Comparison of ENCODE assay signal across 21 cellular contexts in the genomic region with DNA sequence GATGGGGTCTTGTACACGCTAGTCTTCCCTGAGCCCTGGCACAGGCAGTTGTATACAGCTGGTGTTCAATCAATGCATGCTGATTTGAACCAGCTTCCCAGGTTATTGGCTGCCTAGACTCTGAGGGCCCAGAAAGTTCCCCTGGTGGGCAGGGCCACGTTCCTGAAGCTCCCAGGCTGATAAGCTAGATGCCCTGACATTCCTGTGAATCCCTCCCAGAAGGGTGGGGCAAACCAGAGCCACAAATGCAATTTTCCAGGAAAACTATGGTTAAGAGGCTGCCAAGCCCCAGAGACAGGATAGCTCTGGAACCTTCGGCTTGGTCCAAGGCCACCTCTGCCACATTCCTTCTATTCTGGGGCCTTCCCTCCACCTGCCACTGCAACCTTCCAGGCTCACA.
A peak's percentile ranks its signal among the peaks of the same experiment; 100 is the strongest.
DNase-seq lines count a peak whose midpoint lies in the region; ATAC-seq and TF ChIP-seq lines count a peak whose summit lies in the region.
"Had no signal": no experiment of that assay in that cellular context is flagged by ENCODE, and none has a peak within 500 bp of the region (broad histone marks: within the 10 kb centered on the region; RNA-seq: fewer than 3 reads in every experiment).

No MANE protein-coding gene starts in this region.

- H3K18ac ChIP-seq in IMR-90 (ENCODE audit: low read depth, low read length) (no peak overlapping the region), trophoblast cell (ENCODE audit: low read length) (no peak overlapping the region)

- peak overlapping the region in 1 of 3 donors; percentile 47 for H3K27ac Mint-ChIP-seq in CD4-positive, CD25-positive, alpha-beta regulatory T cell
- H3K27ac Mint-ChIP-seq: activated naive CD4-positive, alpha-beta T cell treated with anti-CD3 and anti-CD28 coated beads, Interleukin-2, amount 50 U/mL, for 72 hours had no signal

- peaks cover 56% of the 10 kb centered on the region for H3K4me1 ChIP-seq in CD4-positive, CD25-positive, alpha-beta regulatory T cell (ENCODE audit: control insufficient read depth, insufficient read depth, low read length, poor library complexity, severe bottlenecking)
- H3K4me1 ChIP-seq in IMR-90 (ENCODE audit: control insufficient read depth, insufficient read depth, low read length): peaks cover 7% of the 10 kb centered on the region; the same call in 1 of the 2 replicates
- H3K4me1 ChIP-seq in trophoblast cell (ENCODE audit: control insufficient read depth in 1 of 2, insufficient read depth in 2 of 2, low read length in 2 of 2): peaks cover 3 to 15% of the 10 kb centered on the region in 2 experiments

- no peak overlapping the region for H3K23ac ChIP-seq in IMR-90 (ENCODE audit: low read depth, low read length)
- no peak overlapping the region for H3K23ac ChIP-seq in trophoblast cell (ENCODE audit: low read length)

- H3K79me1 ChIP-seq in IMR-90 (ENCODE audit: low read depth in 1 of 2, low read length in 2 of 2) (peaks cover 0 to 12% of the 10 kb centered on the region in 2 experiments; a peak in 3 of 4 replicates), trophoblast cell (ENCODE audit: low read length) (no peaks in the 10 kb centered on the region)

- peaks cover 5 to 82% (median 44%) of the 10 kb centered on the region in 4 donors for H3K4me1 Mint-ChIP-seq in CD4-positive, CD25-positive, alpha-beta regulatory T cell

- H4K8ac ChIP-seq in IMR-90 (ENCODE audit: low read depth in 2 of 2, low read length in 2 of 2) (no peak overlapping the region), trophoblast cell (ENCODE audit: low read depth, low read length) (no peak overlapping the region)

- H3K79me2 ChIP-seq in trophoblast cell (ENCODE audit: control insufficient read depth, insufficient read depth, low read length, poor library complexity): peaks cover 3% of the 10 kb centered on the region

- peaks cover 4% of the 10 kb centered on the region for H3K27me3 Mint-ChIP-seq in CD4-positive, CD25-positive, alpha-beta regulatory T cell
- H3K27me3 Mint-ChIP-seq: stimulated activated naive CD8-positive, alpha-beta T cell treated with anti-CD3 and anti-CD28 coated beads, Interleukin-15, amount 100 ng/mL, for 72 hours had no signal

- WGBS in IMR-90 (ENCODE audit: extremely low coverage in 2 of 2, insufficient read length in 1 of 2), 2 experiments: 0% methylated on average over 1 of the region's 3 CpGs; no CpG with 5 or more reads in 1 of the 2 experiments
- no CpG with 5 or more reads among the region's 3 CpGs for WGBS in trophoblast cell (ENCODE audit: extremely low coverage, insufficient coverage, insufficient read length)

- in situ Hi-C loops in IMR-90 (cut with MboI; ENCODE audit: low sequenced_read_pairs): no loop called here

- no peak overlapping the region for H4K5ac ChIP-seq in IMR-90 (ENCODE audit: low read depth, low read length)

- no peak overlapping the region for H3K9ac ChIP-seq in IMR-90 (ENCODE audit: low read depth, low read length)
- H3K9ac ChIP-seq in trophoblast cell (ENCODE audit: low read length): no peak overlapping the region

- peaks cover 59% of the 10 kb centered on the region for H3K36me3 ChIP-seq in CD4-positive, CD25-positive, alpha-beta regulatory T cell (ENCODE audit: control insufficient read depth, insufficient read depth, low read length)
- peaks cover 3% of the 10 kb centered on the region for H3K36me3 ChIP-seq in IMR-90 (ENCODE audit: control insufficient read depth, insufficient read depth, low read length)
- H3K36me3 ChIP-seq in trophoblast cell (ENCODE audit: control insufficient read depth in 1 of 2, insufficient read depth in 2 of 2, low read length in 2 of 2): peaks cover 7 to 9% of the 10 kb centered on the region in 2 experiments

- intact Hi-C loops in IMR-90 (cut with micrococcal nuclease): no loop called here

- H3K9me3 ChIP-seq in CD4-positive, CD25-positive, alpha-beta regulatory T cell (ENCODE audit: control insufficient read depth in 2 of 2, low read length in 2 of 2): no peaks in the 10 kb centered on the region
- H3K9me3 ChIP-seq in IMR-90 (ENCODE audit: control insufficient read depth, insufficient read depth, low read length) (no peaks in the 10 kb centered on the region), trophoblast cell (ENCODE audit: insufficient read depth, low read depth, low read length) (no peaks in the 10 kb centered on the region)

- TF ChIP-seq POLR2A in IMR-90 (IDR thresholded peaks at IDR 0.05; ENCODE audit: low read depth, low read length): no peak

- H3K27me3 ChIP-seq in CD4-positive, CD25-positive, alpha-beta regulatory T cell (ENCODE audit: control insufficient read depth, insufficient read depth, low read length): no peaks in the 10 kb centered on the region
- H3K27me3 ChIP-seq in IMR-90 (ENCODE audit: control insufficient read depth, insufficient read depth, low read length) (no peaks in the 10 kb centered on the region), trophoblast cell (ENCODE audit: insufficient read depth, low read length) (no peaks in the 10 kb centered on the region)

- 0 out of 2 replicates have a peak overlapping the region, but pooled peaks have one; percentile 22 for H3K56ac ChIP-seq in IMR-90 (ENCODE audit: extremely low read depth, insufficient read depth, low read length)

- H3K4me2 ChIP-seq in IMR-90 (ENCODE audit: low read depth, low read length) (no peak overlapping the region), trophoblast cell (ENCODE audit: low read length) (no peak overlapping the region)
- H3K4me2 ChIP-seq: PC-9 had no signal

- H3K14ac ChIP-seq in IMR-90 (replicated peaks; ENCODE audit: low read depth, low read length) (no peak overlapping the region; the same call in 1 of the 2 replicates), trophoblast cell (ENCODE audit: low read length) (no peak overlapping the region)

- H2AK9ac ChIP-seq in IMR-90 (replicated peaks; ENCODE audit: low read depth, low read length, poor library complexity): peak overlapping the region; percentile 70

- peaks cover 16% of the 10 kb centered on the region for H4K20me1 ChIP-seq in IMR-90 (ENCODE audit: insufficient read depth, low read length)

- H4K91ac ChIP-seq in IMR-90 (ENCODE audit: insufficient read depth, low read depth, low read length) (no peak overlapping the region), trophoblast cell (ENCODE audit: low read depth, low read length) (no peak overlapping the region)

- H3K9me1 ChIP-seq in IMR-90 (ENCODE audit: insufficient read depth, low read length): peaks cover 22% of the 10 kb centered on the region

- no peak overlapping the region for H4K12ac ChIP-seq in trophoblast cell (ENCODE audit: low read depth, low read length)

- DNase-seq in CD4-positive, CD25-positive, alpha-beta regulatory T cell: no peak
- no peak for DNase-seq in IMR-90
- DNase-seq in fibroblast of the aortic adventitia (ENCODE audit: low read depth): peak; percentile 55
- DNase-seq in trophoblast cell: peak; percentile 54 to 69
- no peak for DNase-seq in SW 1271 (lab: John Stamatoyannopoulos, UW)
- no peak for DNase-seq in activated CD4-positive, alpha-beta T cell treated with anti-CD3 and anti-CD28 coated beads for 4 hours
- DNase-seq in T-helper 2 cell: no peak
- DNase-seq in NCI-H2171 (lab: John Stamatoyannopoulos, UW): no peak
- DNase-seq: cerebellar nuclear complex; effector CD4-positive, alpha-beta T cell; islet precursor cell; KG1; mammary epithelial cell; NCI-H1694 treated with DMSO at 0.1 percent for 48 hours; occipital lobe; PC-9; stimulated activated CD4-positive, alpha-beta T cell treated with anti-CD3 and anti-CD28 coated beads, Interleukin-12 subunit alpha, Interleukin-12 subunit beta, amount 100 ng/mL, for 4 hours; stimulated activated CD4-positive, alpha-beta T cell treated with anti-CD3 and anti-CD28 coated beads, Interleukin-4, amount 100 ng/mL, for 4 hours; stimulated activated naive CD8-positive, alpha-beta T cell treated with anti-CD3 and anti-CD28 coated beads, Interleukin-15, amount 100 ng/mL, for 72 hours had no signal

- H2BK5ac ChIP-seq in IMR-90 (ENCODE audit: low read depth, low read length, poor library complexity, severe bottlenecking) (no peak overlapping the region), trophoblast cell (ENCODE audit: low read depth, low read length, poor library complexity) (no peak overlapping the region)

- no peak overlapping the region for H2BK15ac ChIP-seq in IMR-90 (ENCODE audit: low read depth, low read length)

- no peak overlapping the region for H2BK12ac ChIP-seq in trophoblast cell (ENCODE audit: low read length)

- H3K36me3 Mint-ChIP-seq in CD4-positive, CD25-positive, alpha-beta regulatory T cell: peaks cover 17% of the 10 kb centered on the region
- H3K36me3 Mint-ChIP-seq: activated naive CD4-positive, alpha-beta T cell treated with anti-CD3 and anti-CD28 coated beads, Interleukin-2, amount 50 U/mL, for 72 hours had no signal

- dilution Hi-C loops in IMR-90 (cut with HindIII; ENCODE audit: low sequenced_read_pairs, unreplicated experiment): no loop called here

- CTCF ChIA-PET in IMR-90 (lab: Yijun Ruan, JAX): no interaction called here

- H3K4me3 ChIP-seq in CD4-positive, CD25-positive, alpha-beta regulatory T cell (ENCODE audit: low read depth, low read length): no peak overlapping the region
- H3K4me3 ChIP-seq in IMR-90 (ENCODE audit: insufficient read depth, low read depth, low read length): no peak overlapping the region
- no peak overlapping the region for H3K4me3 ChIP-seq in fibroblast of the aortic adventitia (ENCODE audit: low read depth, low read length)
- no peak overlapping the region for H3K4me3 ChIP-seq in trophoblast cell (ENCODE audit: low read depth, low read length)
- H3K4me3 ChIP-seq: PC-9 had no signal

- peak overlapping the region; percentile 6 for H3K27ac ChIP-seq in CD4-positive, CD25-positive, alpha-beta regulatory T cell (ENCODE audit: insufficient read depth, low read length, poor library complexity, severe bottlenecking)
- H3K27ac ChIP-seq in IMR-90 (ENCODE audit: insufficient read depth, low read length): no peak overlapping the region
- H3K27ac ChIP-seq in trophoblast cell (ENCODE audit: low read depth, low read length): no peak overlapping the region
- H3K27ac ChIP-seq: PC-9 had no signal

- H2BK120ac ChIP-seq in IMR-90 (ENCODE audit: low read depth, low read length) (no peak overlapping the region), trophoblast cell (ENCODE audit: insufficient read depth, low read length, poor library complexity) (no peak overlapping the region)

- H2AK5ac ChIP-seq in IMR-90 (ENCODE audit: low read depth, low read length) (no peak overlapping the region), trophoblast cell (ENCODE audit: low read length) (no peak overlapping the region)

- no TSS peak for BruUV-seq in IMR-90 (replicated peaks; lab: Mats Ljungman, UMichigan)

- POLR2A ChIA-PET in IMR-90 (lab: Charles Lee; ENCODE audit: unreplicated experiment): no interaction called here

- TF ChIP-seq CTCF in IMR-90 (conservative IDR thresholded peaks at IDR 0.05; ENCODE audit: low read depth, low read length): no peak
- no peak for TF ChIP-seq CTCF in fibroblast of the aortic adventitia (IDR thresholded peaks at IDR 0.05; ENCODE audit: insufficient read depth, low read length)

- ATAC-seq in CD4-positive, CD25-positive, alpha-beta regulatory T cell (ENCODE audit: low read depth in 2 of 2): no peak
- ATAC-seq in IMR-90 (ENCODE audit: low read depth): peak; percentile 61
- ATAC-seq: activated naive CD4-positive, alpha-beta T cell treated with anti-CD3 and anti-CD28 coated beads, Interleukin-2, amount 50 U/mL, for 72 hours; stimulated activated naive CD8-positive, alpha-beta T cell treated with anti-CD3 and anti-CD28 coated beads, Interleukin-15, amount 100 ng/mL, for 72 hours had no signal

- peak overlapping the region in 2 of 4 donors; percentile 47 to 71 for H3K4me3 Mint-ChIP-seq in CD4-positive, CD25-positive, alpha-beta regulatory T cell
- H3K4me3 Mint-ChIP-seq: CD14-positive monocyte; stimulated activated naive CD8-positive, alpha-beta T cell treated with anti-CD3 and anti-CD28 coated beads, Interleukin-15, amount 100 ng/mL, for 72 hours had no signal

- H3K9me3 Mint-ChIP-seq in CD4-positive, CD25-positive, alpha-beta regulatory T cell: no peaks in the 10 kb centered on the region
- H3K9me3 Mint-ChIP-seq: activated naive CD4-positive, alpha-beta T cell treated with anti-CD3 and anti-CD28 coated beads, Interleukin-2, amount 50 U/mL, for 72 hours; CD14-positive monocyte; stimulated activated naive CD8-positive, alpha-beta T cell treated with anti-CD3 and anti-CD28 coated beads, Interleukin-15, amount 100 ng/mL, for 72 hours had no signal

- peak overlapping the region; percentile 13 for H2AFZ ChIP-seq in IMR-90 (replicated peaks; ENCODE audit: low read length, poor library complexity)
- no peak overlapping the region for H2AFZ ChIP-seq in trophoblast cell (ENCODE audit: insufficient read depth, low read length, poor library complexity)
- H2AFZ ChIP-seq: PC-9 had no signal

- H3K4ac ChIP-seq in IMR-90 (ENCODE audit: low read depth, low read length): 0 out of 2 replicates have a peak overlapping the region, but pooled peaks have one; percentile 12
- no peak overlapping the region for H3K4ac ChIP-seq in trophoblast cell (ENCODE audit: low read depth, low read length)

- no peak overlapping the region for H2BK20ac ChIP-seq in IMR-90 (ENCODE audit: low read depth, low read length)

- no peak for TF ChIP-seq RAD21 in IMR-90 (IDR thresholded peaks at IDR 0.05; ENCODE audit: low read length)

Comparison
In these comparisons a context has a peak if more than half of its experiments do, and no peak if none do; other contexts are left out.
1. DNase-seq: peak in fibroblast of the aortic adventitia (single experiment) and trophoblast cell (2 of 2); none in CD4-positive, CD25-positive, alpha-beta regulatory T cell (0 of 3), IMR-90 (single experiment), SW 1271 (0 of 2), activated CD4-positive, alpha-beta T cell treated with anti-CD3 and anti-CD28 coated beads for 4 hours (0 of 2), T-helper 2 cell (0 of 5) and NCI-H2171 (single experiment).